In genomic region chr11:63841554-63841953, GRCh38 we compare ENCODE assay signal across 8 cellular contexts. TPM values are rescaled to one million over a fixed set of nuclear protein-coding genes. Genes with fewer than 3 reads are reported as not detected.
A peak's percentile ranks its signal among the peaks of the same experiment; 100 is the strongest.
DNase-seq lines count a peak whose midpoint lies in the region; ATAC-seq and TF ChIP-seq lines count a peak whose summit lies in the region.

No MANE protein-coding gene starts in this region.

- no peak overlapping the region for H3K27ac Mint-ChIP-seq in activated T-helper 1 cell treated with anti-CD3 and anti-CD28 coated beads, Interleukin-12 subunit alpha, Interleukin-12 subunit beta, Interleukin-2, Interleukin-4 antibody, amounts not matched to agents 30 ng/mL and 10 ng/mL and 1 ng/mL, durations not matched to agents 14 hours and 24 hours and 36 hours
- H3K27ac Mint-ChIP-seq in stimulated activated effector memory CD8-positive, alpha-beta T cell treated with anti-CD3 and anti-CD28 coated beads, Interleukin-12 subunit alpha, Interleukin-12 subunit beta, amount 100 ng/mL, for 72 hours, result peak overlapping the region; percentile 98

- peak overlapping the region; percentile 88 for H3K4me3 Mint-ChIP-seq in activated T-helper 1 cell treated with anti-CD3 and anti-CD28 coated beads, Interleukin-12 subunit alpha, Interleukin-12 subunit beta, Interleukin-2, Interleukin-4 antibody, amounts not matched to agents 30 ng/mL and 10 ng/mL and 1 ng/mL, durations not matched to agents 14 hours and 24 hours and 36 hours
- peak overlapping the region; percentile 97 for H3K4me3 Mint-ChIP-seq in stimulated activated effector memory CD8-positive, alpha-beta T cell treated with anti-CD3 and anti-CD28 coated beads, Interleukin-12 subunit alpha, Interleukin-12 subunit beta, amount 100 ng/mL, for 72 hours

- H3K36me3 ChIP-seq in cardiac muscle cell, result no peaks in the 10 kb centered on the region

- no peak for ATAC-seq in Right ventricle myocardium inferior
- ATAC-seq in stimulated activated effector memory CD8-positive, alpha-beta T cell treated with anti-CD3 and anti-CD28 coated beads, Interleukin-12 subunit alpha, Interleukin-12 subunit beta, amount 100 ng/mL, for 72 hours, result no peak
- ATAC-seq in HG02938 (IDR thresholded peaks at IDR 0.05; ENCODE audit: unreplicated experiment), result no peak

- peaks cover 63% of the 10 kb centered on the region for H3K4me1 Mint-ChIP-seq in activated T-helper 1 cell treated with anti-CD3 and anti-CD28 coated beads, Interleukin-12 subunit alpha, Interleukin-12 subunit beta, Interleukin-2, Interleukin-4 antibody, amounts not matched to agents 30 ng/mL and 10 ng/mL and 1 ng/mL, durations not matched to agents 14 hours and 24 hours and 36 hours (ENCODE audit: low read depth)
- peaks cover 69% of the 10 kb centered on the region for H3K4me1 Mint-ChIP-seq in stimulated activated effector memory CD8-positive, alpha-beta T cell treated with anti-CD3 and anti-CD28 coated beads, Interleukin-12 subunit alpha, Interleukin-12 subunit beta, amount 100 ng/mL, for 72 hours

- TF ChIP-seq CTCF in cardiac muscle cell (IDR thresholded peaks at IDR 0.05; ENCODE audit: low read depth, low read length), result no peak

- DNase-seq in cardiac muscle cell (ENCODE audit: low read depth in 1 of 2, low spot score in 1 of 2) (peak in 1 of 2 donors; percentile 28), Right ventricle myocardium inferior (ENCODE audit: missing footprints) (no peak), head of caudate nucleus (peak in 38 of 42 donors; percentile 25 to 84 (median 52)), 8988T (no peak)
- DNase-seq in activated T-helper 1 cell treated with anti-CD3 and anti-CD28 coated beads, Interleukin-12 subunit alpha, Interleukin-12 subunit beta, Interleukin-2, Interleukin-4 antibody, amounts not matched to agents 30 ng/mL and 10 ng/mL and 1 ng/mL, durations not matched to agents 14 hours and 24 hours and 36 hours (ENCODE audit: low spot score), result no peak
- DNase-seq in stimulated activated effector memory CD8-positive, alpha-beta T cell treated with anti-CD3 and anti-CD28 coated beads, Interleukin-12 subunit alpha, Interleukin-12 subunit beta, amount 100 ng/mL, for 72 hours (ENCODE audit: low spot score in 2 of 2), result no peak
- no peak for DNase-seq in stimulated activated CD4-positive, alpha-beta T cell treated with anti-CD3 and anti-CD28 coated beads, Interleukin-4, amount 100 ng/mL, for 1 hour

- H3K27me3 ChIP-seq in cardiac muscle cell, result no peaks in the 10 kb centered on the region

- H3K9me3 ChIP-seq in cardiac muscle cell (ENCODE audit: low read depth), result no peaks in the 10 kb centered on the region

- intact Hi-C loops in Right ventricle myocardium inferior (cut with DNase I) (no loop called here), head of caudate nucleus (cut with DNase I) (no loop called here)
- intact Hi-C loops in activated T-helper 1 cell treated with anti-CD3 and anti-CD28 coated beads, Interleukin-12 subunit alpha, Interleukin-12 subunit beta, Interleukin-2, Interleukin-4 antibody, amounts not matched to agents 30 ng/mL and 10 ng/mL and 1 ng/mL, durations not matched to agents 14 hours and 24 hours and 36 hours (cut with micrococcal nuclease), result loop anchor here (2.0 kb wide), 1 partner anchor 15 kb away; no protein-coding TSS in a partner anchor

- peaks cover 29% of the 10 kb centered on the region for H3K36me3 Mint-ChIP-seq in activated T-helper 1 cell treated with anti-CD3 and anti-CD28 coated beads, Interleukin-12 subunit alpha, Interleukin-12 subunit beta, Interleukin-2, Interleukin-4 antibody, amounts not matched to agents 30 ng/mL and 10 ng/mL and 1 ng/mL, durations not matched to agents 14 hours and 24 hours and 36 hours (ENCODE audit: low read depth)
- H3K36me3 Mint-ChIP-seq in stimulated activated effector memory CD8-positive, alpha-beta T cell treated with anti-CD3 and anti-CD28 coated beads, Interleukin-12 subunit alpha, Interleukin-12 subunit beta, amount 100 ng/mL, for 72 hours, result peaks cover 45% of the 10 kb centered on the region

- peak overlapping the region; percentile 13 for H3K27ac ChIP-seq in cardiac muscle cell

- no peaks in the 10 kb centered on the region for H3K27me3 Mint-ChIP-seq in activated T-helper 1 cell treated with anti-CD3 and anti-CD28 coated beads, Interleukin-12 subunit alpha, Interleukin-12 subunit beta, Interleukin-2, Interleukin-4 antibody, amounts not matched to agents 30 ng/mL and 10 ng/mL and 1 ng/mL, durations not matched to agents 14 hours and 24 hours and 36 hours (ENCODE audit: insufficient read depth)

- H3K4me3 ChIP-seq in cardiac muscle cell, result peak overlapping the region; percentile 55

- H3K4me1 ChIP-seq in cardiac muscle cell (ENCODE audit: low read depth), result peaks cover 52% of the 10 kb centered on the region

- no peaks in the 10 kb centered on the region for H3K9me3 Mint-ChIP-seq in activated T-helper 1 cell treated with anti-CD3 and anti-CD28 coated beads, Interleukin-12 subunit alpha, Interleukin-12 subunit beta, Interleukin-2, Interleukin-4 antibody, amounts not matched to agents 30 ng/mL and 10 ng/mL and 1 ng/mL, durations not matched to agents 14 hours and 24 hours and 36 hours
- no peaks in the 10 kb centered on the region for H3K9me3 Mint-ChIP-seq in stimulated activated effector memory CD8-positive, alpha-beta T cell treated with anti-CD3 and anti-CD28 coated beads, Interleukin-12 subunit alpha, Interleukin-12 subunit beta, amount 100 ng/mL, for 72 hours

RNA-seq across cellular contexts. Expression of gene MARK2, which starts 2.6 kb away (rescaled TPM):
- 31.0 and 31.4 TPM in 2 replicates for total RNA-seq in cardiac muscle cell
- 37.2 and 38.1 TPM in 2 replicates for polyA plus RNA-seq in cardiac muscle cell
- total RNA-seq in Right ventricle myocardium inferior, result 37.4 TPM
- 44.7 and 46.0 TPM in 2 replicates for total RNA-seq in activated T-helper 1 cell treated with anti-CD3 and anti-CD28 coated beads, Interleukin-12 subunit alpha, Interleukin-12 subunit beta, Interleukin-2, Interleukin-4 antibody, amounts not matched to agents 30 ng/mL and 10 ng/mL and 1 ng/mL, durations not matched to agents 14 hours and 24 hours and 36 hours

RNA-seq across cellular contexts. Expression of gene SPINDOC, which starts 28.3 kb away (rescaled TPM):
- total RNA-seq in cardiac muscle cell (44.5 and 45.2 TPM in 2 replicates), Right ventricle myocardium inferior (11.9 TPM)
- polyA plus RNA-seq in cardiac muscle cell, result 8.2 and 9.0 TPM in 2 replicates
- total RNA-seq in activated T-helper 1 cell treated with anti-CD3 and anti-CD28 coated beads, Interleukin-12 subunit alpha, Interleukin-12 subunit beta, Interleukin-2, Interleukin-4 antibody, amounts not matched to agents 30 ng/mL and 10 ng/mL and 1 ng/mL, durations not matched to agents 14 hours and 24 hours and 36 hours, result 60.0 and 64.3 TPM in 2 replicates

Comparison
In these comparisons a context has a peak if more than half of its experiments do, and no peak if none do; other contexts are left out.
1. DNase-seq: peak in head of caudate nucleus (38 of 42); none in Right ventricle myocardium inferior (single experiment), activated T-helper 1 cell treated with anti-CD3 and anti-CD28 coated beads, Interleukin-12 subunit alpha, Interleukin-12 subunit beta, Interleukin-2, Interleukin-4 antibody, amounts not matched to agents 30 ng/mL and 10 ng/mL and 1 ng/mL, durations not matched to agents 14 hours and 24 hours and 36 hours (single experiment), stimulated activated effector memory CD8-positive, alpha-beta T cell treated with anti-CD3 and anti-CD28 coated beads, Interleukin-12 subunit alpha, Interleukin-12 subunit beta, amount 100 ng/mL, for 72 hours (0 of 2), stimulated activated CD4-positive, alpha-beta T cell treated with anti-CD3 and anti-CD28 coated beads, Interleukin-4, amount 100 ng/mL, for 1 hour (single experiment) and 8988T (single experiment).